ENCODE assay signal across 1 cellular context in the genomic region with DNA sequence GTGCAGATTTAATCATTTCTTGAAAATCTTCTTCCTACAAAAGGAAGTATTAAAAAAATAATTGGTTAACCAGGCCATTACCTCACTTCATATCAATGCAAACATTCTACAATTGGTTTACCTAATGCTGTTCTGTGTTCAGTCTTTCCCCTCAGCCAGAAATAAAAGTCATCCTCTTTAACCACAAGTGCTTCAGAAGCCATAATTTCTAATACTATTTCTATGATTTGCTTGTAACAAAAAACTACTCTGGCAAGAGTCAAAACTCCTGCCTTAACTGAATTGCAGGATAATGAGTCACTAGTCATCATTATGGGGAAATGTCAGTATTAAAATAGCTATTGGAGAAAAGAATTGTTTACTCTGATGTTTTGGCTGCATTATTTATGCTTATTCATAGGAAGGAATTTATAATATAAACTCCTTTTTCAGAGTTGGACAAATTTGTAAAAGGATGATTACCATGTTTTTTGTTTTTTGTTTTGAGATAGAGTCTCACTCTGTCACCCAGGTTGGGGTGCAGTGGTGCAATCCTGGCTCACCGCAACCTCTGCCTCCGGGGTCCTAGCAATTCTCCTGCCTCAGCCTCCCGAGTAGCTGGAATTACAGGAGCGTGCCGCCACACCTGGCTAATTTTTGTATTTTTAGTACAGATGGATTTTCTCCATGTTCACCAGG.
A peak's percentile ranks its signal among the peaks of the same experiment; 100 is the strongest.
TF ChIP-seq lines count a peak whose summit lies in the region.

No MANE protein-coding gene starts in this region.

TF ChIP-seq in IMR-90, 13 proteins besides CTCF, POLR2A, EP300 and RAD21:
- TF ChIP-seq, protein P1, sequence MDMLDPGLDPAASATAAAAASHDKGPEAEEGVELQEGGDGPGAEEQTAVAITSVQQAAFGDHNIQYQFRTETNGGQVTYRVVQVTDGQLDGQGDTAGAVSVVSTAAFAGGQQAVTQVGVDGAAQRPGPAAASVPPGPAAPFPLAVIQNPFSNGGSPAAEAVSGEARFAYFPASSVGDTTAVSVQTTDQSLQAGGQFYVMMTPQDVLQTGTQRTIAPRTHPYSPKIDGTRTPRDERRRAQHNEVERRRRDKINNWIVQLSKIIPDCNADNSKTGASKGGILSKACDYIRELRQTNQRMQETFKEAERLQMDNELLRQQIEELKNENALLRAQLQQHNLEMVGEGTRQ (IDR thresholded peaks at IDR 0.05; ENCODE audit: low read depth, low read length), result no peak
- TF ChIP-seq MXI1 (IDR thresholded peaks at IDR 0.05; ENCODE audit: borderline replicate concordance, low read depth, low read length), result no peak
- no peak for TF ChIP-seq RFX5 (IDR thresholded peaks at IDR 0.05; ENCODE audit: low read depth, low read length)
- TF ChIP-seq BHLHE40 (IDR thresholded peaks at IDR 0.05; ENCODE audit: low read depth, low read length), result peak; percentile 57; the same call in 1 of the 2 replicates
- no peak for TF ChIP-seq CHD1 (IDR thresholded peaks at IDR 0.05; ENCODE audit: low read depth, low read length)
- TF ChIP-seq MAZ (IDR thresholded peaks at IDR 0.05; ENCODE audit: borderline replicate concordance, low read depth, low read length), result no peak
- no peak for TF ChIP-seq RCOR1 (IDR thresholded peaks at IDR 0.05; ENCODE audit: insufficient replicate concordance, low read length)
- peak; percentile 76 for TF ChIP-seq CEBPB (IDR thresholded peaks at IDR 0.05; ENCODE audit: low read depth, low read length)
- TF ChIP-seq ELK1 (IDR thresholded peaks at IDR 0.05; ENCODE audit: borderline replicate concordance, low read depth, low read length), result no peak
- TF ChIP-seq FOS (IDR thresholded peaks at IDR 0.05; ENCODE audit: low read depth, low read length), result peak; percentile 93
- peak; percentile 21 for TF ChIP-seq MAFK (IDR thresholded peaks at IDR 0.05; ENCODE audit: low read depth, low read length)
- TF ChIP-seq NFE2L2 (IDR thresholded peaks at IDR 0.05; ENCODE audit: low read depth, low read length), result 0 out of 2 replicates have a peak, but pooled peaks have one; percentile 3
- TF ChIP-seq SMC3 (IDR thresholded peaks at IDR 0.05; ENCODE audit: low read depth, low read length), result 0 out of 2 replicates have a peak, but pooled peaks have one; percentile 5
